ENCODE assay signal across 7 cellular contexts in the genomic region with DNA sequence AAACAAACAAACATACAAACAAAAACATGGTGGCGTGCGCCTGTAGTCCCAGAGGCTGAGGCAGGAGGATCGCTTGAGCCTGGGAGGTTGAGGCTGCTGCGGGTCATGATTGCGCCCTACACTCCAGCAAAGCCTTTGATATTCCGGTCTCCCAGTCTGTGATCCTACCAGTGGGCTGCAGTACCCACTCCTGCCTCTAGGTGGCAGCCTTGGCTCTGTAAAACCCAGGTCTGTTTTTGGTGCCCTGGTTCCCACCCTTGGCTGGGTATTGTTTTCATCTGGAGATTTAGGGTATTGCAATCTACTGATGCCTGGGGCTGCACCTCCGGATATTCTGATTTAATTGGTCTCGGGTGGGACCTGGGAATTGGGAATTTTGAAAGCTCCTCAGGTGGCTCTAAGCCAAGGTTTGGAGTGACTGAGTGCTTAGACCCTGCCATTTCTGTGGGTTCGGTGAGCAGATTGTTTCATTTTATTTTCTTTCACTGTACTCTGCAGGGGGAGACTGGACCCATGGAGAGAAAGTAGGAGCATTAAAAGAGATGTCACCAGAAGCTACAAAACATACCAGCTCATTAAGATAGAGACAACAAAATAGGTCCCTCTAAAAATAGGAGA. TPM values are rescaled to one million over a fixed set of nuclear protein-coding genes. Genes with fewer than 3 reads are reported as not detected.
DNase-seq lines count a peak whose midpoint lies in the region; FAIRE-seq and TF ChIP-seq lines count a peak whose summit lies in the region.

No MANE protein-coding gene starts in this region.

- H4K8ac ChIP-seq in neuronal stem cell (ENCODE audit: low read depth, low read length), result no peak overlapping the region

- POLR2A ChIA-PET in PC-9 (lab: Charles Lee; ENCODE audit: unreplicated experiment), result no interaction called here

- H2AFZ ChIP-seq in PC-9 (no peak overlapping the region), neuronal stem cell (ENCODE audit: low read length) (peak overlapping the region; percentile 1)

- no peak overlapping the region for H3K18ac ChIP-seq in neuronal stem cell (ENCODE audit: low read length)

- H3K4me3 ChIP-seq in PC-9, result no peak overlapping the region
- no peak overlapping the region for H3K4me3 ChIP-seq in fibroblast of pulmonary artery (replicated peaks; ENCODE audit: low read depth, low read length)
- H3K4me3 ChIP-seq in neuronal stem cell (ENCODE audit: low read length in 2 of 2), result no peak overlapping the region

- H3K79me1 ChIP-seq in neuronal stem cell (ENCODE audit: low read depth, low read length), result no peaks in the 10 kb centered on the region

- H3K27me3 ChIP-seq in PC-9 (ENCODE audit: insufficient read depth, low read depth) (peaks cover 8% of the 10 kb centered on the region), neuronal stem cell (ENCODE audit: control insufficient read depth in 3 of 3, insufficient read depth in 3 of 3, low read depth in 1 of 3, low read length in 3 of 3) (no peaks in the 10 kb centered on the region)

- no peak overlapping the region for H3K4me2 ChIP-seq in PC-9
- no peak overlapping the region for H3K4me2 ChIP-seq in neuronal stem cell (ENCODE audit: insufficient read depth, low read length, poor library complexity, severe bottlenecking)

- intact Hi-C loops in PC-9 (cut with micrococcal nuclease; ENCODE audit: unreplicated experiment), result loop anchor here (10.0 kb wide), 2 partner anchors 322 to 892 kb away; no protein-coding TSS in a partner anchor

- no peaks in the 10 kb centered on the region for H3K36me3 ChIP-seq in PC-9 (ENCODE audit: low read depth)
- H3K36me3 ChIP-seq in neuronal stem cell (replicated peaks in 1 of 2; ENCODE audit: control insufficient read depth in 2 of 2, insufficient read depth in 2 of 2, low read length in 2 of 2), result no peaks in the 10 kb centered on the region

- BruUV-seq in PC-9 (replicated peaks; lab: Mats Ljungman, UMichigan), result no TSS peak

- no peak for TF ChIP-seq POLR2A in GM12891 (IDR thresholded peaks at IDR 0.05; ENCODE audit: low read depth, low read length)

- H2BK15ac ChIP-seq in neuronal stem cell (ENCODE audit: low read length), result no peak overlapping the region

- no peak overlapping the region for H3K27ac ChIP-seq in PC-9
- H3K27ac ChIP-seq in neuronal stem cell (replicated peaks; ENCODE audit: low read length), result no peak overlapping the region

- H3K14ac ChIP-seq in neuronal stem cell (ENCODE audit: low read length), result no peak overlapping the region

- no peak overlapping the region for H2BK5ac ChIP-seq in neuronal stem cell (ENCODE audit: low read length)

- no peak overlapping the region for H3K9ac ChIP-seq in neuronal stem cell (ENCODE audit: low read depth, low read length, poor library complexity)

- H3K4me1 ChIP-seq in PC-9 (replicated peaks; ENCODE audit: insufficient read depth) (no peaks in the 10 kb centered on the region), neuronal stem cell (ENCODE audit: control insufficient read depth in 2 of 2, insufficient read depth in 1 of 2, low read depth in 1 of 2, low read length in 2 of 2) (no peaks in the 10 kb centered on the region)

- no peaks in the 10 kb centered on the region for H3F3A ChIP-seq in PC-9 (ENCODE audit: insufficient read depth, low read depth)

- H3K4ac ChIP-seq in neuronal stem cell (ENCODE audit: low read length), result no peak overlapping the region

- peak; percentile 16 for FAIRE-seq in GM12891 (lab: Jason Lieb, UNC)

- TF ChIP-seq CTCF in PC-9 (conservative IDR thresholded peaks at IDR 0.05), result peak; percentile 94
- peak; percentile 100 for TF ChIP-seq CTCF in fibroblast of pulmonary artery (IDR thresholded peaks at IDR 0.05; ENCODE audit: low read length, missing control alignments)

- DNase-seq in GM12891 (ENCODE audit: insufficient read length, low spot score), result peak; percentile 68
- DNase-seq in HK-2 (ENCODE audit: unreplicated experiment), result peak; percentile 85
- DNase-seq in PC-9, result peak in 1 of 2 experiments; percentile 62
- peak; percentile 85 to 88 for DNase-seq in activated T-cell treated with anti-CD3 and anti-CD28 coated beads, Interleukin-2, amount 50 U/mL, for 48 hours
- DNase-seq in fibroblast of pulmonary artery (ENCODE audit: low read depth), result peak; percentile 83
- DNase-seq in neuronal stem cell (ENCODE audit: low spot score), result peak; percentile 80
- peak; percentile 50 for DNase-seq in stromal cell of bone marrow (ENCODE audit: low read depth)

- H3K9me3 ChIP-seq in PC-9 (ENCODE audit: insufficient read depth, low read depth) (no peaks in the 10 kb centered on the region), neuronal stem cell (replicated peaks in 1 of 2; ENCODE audit: control insufficient read depth in 2 of 2, insufficient read depth in 1 of 2, low read depth in 1 of 2, low read length in 2 of 2) (no peaks in the 10 kb centered on the region)

- no peak overlapping the region for H3K23ac ChIP-seq in neuronal stem cell (ENCODE audit: low read depth, low read length, poor library complexity)

- H2BK120ac ChIP-seq in neuronal stem cell (ENCODE audit: low read depth, low read length), result no peak overlapping the region

- H2AK5ac ChIP-seq in neuronal stem cell (ENCODE audit: low read depth, low read length), result no peak overlapping the region

- no peak overlapping the region for H4K91ac ChIP-seq in neuronal stem cell (ENCODE audit: low read depth, low read length, poor library complexity)

- H4K20me1 ChIP-seq in PC-9 (ENCODE audit: insufficient read depth), result no peaks in the 10 kb centered on the region

- H3K79me2 ChIP-seq in PC-9 (ENCODE audit: low read depth), result no peaks in the 10 kb centered on the region

- CTCF ChIA-PET in PC-9 (lab: Charles Lee), result interaction anchor here (0.6 to 1.9 kb wide), 4 partner anchors 23 to 692 kb away, joined by 3 to 6 read pairs (median 4); no protein-coding TSS in a partner anchor

- WGBS in neuronal stem cell (ENCODE audit: extremely low coverage in 2 of 2, insufficient read length in 2 of 2, insufficient replicate concordance in 1 of 2), 2 donors, result no CpG with 5 or more reads among the region's 9 CpGs

- no peaks in the 10 kb centered on the region for H3K9me2 ChIP-seq in PC-9 (ENCODE audit: insufficient read depth)

- H2BK12ac ChIP-seq in neuronal stem cell (ENCODE audit: low read length), result no peak overlapping the region

TF ChIP-seq in GM12891, 5 proteins besides CTCF, POLR2A, EP300 and RAD21:
- TF ChIP-seq TAF1 (IDR thresholded peaks at IDR 0.05; ENCODE audit: low read depth, low read length) (no peak), PAX5 (IDR thresholded peaks at IDR 0.05; ENCODE audit: insufficient read depth, low read length, severe bottlenecking) (no peak), SPI1 (IDR thresholded peaks at IDR 0.05; ENCODE audit: low read depth, low read length) (no peak), POU2F2 (IDR thresholded peaks at IDR 0.05; ENCODE audit: low read depth, low read length) (no peak), POLR2AphosphoS5 (IDR thresholded peaks at IDR 0.05; ENCODE audit: low read depth, low read length) (no peak)

RNA-seq across cellular contexts. Expression of gene MYH3, which starts 40.5 kb away (rescaled TPM):
- 1.2 TPM for polyA plus RNA-seq in GM12891 (2012; ENCODE audit: low read depth, missing spikeins)
- total RNA-seq in PC-9 (2021), result 0.07 and 1.1 TPM in 2 replicates
- 0.66 TPM for polyA plus RNA-seq in neuronal stem cell (2013, experiment 1 of 2)
- 0.54 TPM for polyA plus RNA-seq in neuronal stem cell (2013, experiment 2 of 2)
